Comparison of ENCODE assay signal across 29 cellular contexts in the genomic region with DNA sequence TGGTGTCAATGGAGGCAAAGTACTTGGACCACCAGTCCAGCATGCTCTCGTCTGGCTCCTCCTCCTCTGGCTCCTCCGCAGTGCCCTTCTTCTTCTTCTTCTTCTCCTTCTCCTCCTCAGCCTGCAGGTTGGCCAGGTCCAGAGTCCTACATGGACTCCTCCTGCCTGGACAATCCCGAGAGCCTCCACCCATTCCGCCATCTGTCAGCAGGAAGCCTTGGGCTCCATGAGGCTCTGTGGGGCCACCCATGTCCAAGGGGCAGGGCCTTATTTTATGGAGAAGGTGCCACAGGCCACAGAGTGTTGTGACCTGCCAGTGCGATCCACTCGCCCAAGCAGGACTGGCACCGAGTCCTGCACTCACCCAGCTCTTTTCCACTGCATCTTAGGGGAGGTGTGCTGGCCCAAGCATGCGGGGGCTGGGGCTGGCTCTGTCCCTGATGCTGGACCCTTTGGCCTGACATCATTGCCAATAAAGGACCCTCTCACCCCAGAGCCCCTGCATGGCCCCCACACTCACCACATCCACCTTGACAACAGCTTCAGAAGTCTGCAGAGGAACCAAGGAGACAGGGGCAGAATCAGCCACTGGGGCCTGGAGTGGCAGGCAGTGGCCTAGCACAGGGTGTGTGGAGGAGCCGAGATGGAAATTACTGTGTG.
"Had no signal": no experiment of that assay in that cellular context is flagged by ENCODE, and none has a peak within 500 bp of the region (broad histone marks: within the 10 kb centered on the region; RNA-seq: fewer than 3 reads in every experiment).

No MANE protein-coding gene starts in this region.

- DNase-seq: naive B cell; naive thymus-derived CD8-positive, alpha-beta T cell; nephron progenitor cell; ovary; psoas muscle; sigmoid colon; small intestine; stimulated activated CD4-positive, alpha-beta T cell treated with anti-CD3 and anti-CD28 coated beads, Interleukin-12 subunit alpha, Interleukin-12 subunit beta, amount 100 ng/mL, for 4 hours; stimulated activated CD4-positive, alpha-beta T cell treated with anti-CD3 and anti-CD28 coated beads, Interleukin-1b, Interleukin-23, amount 100 ng/mL, for 48 hours; stimulated activated CD4-positive, alpha-beta T cell treated with anti-CD3 and anti-CD28 coated beads, Interleukin-4, amount 100 ng/mL, for 1 hour; stimulated activated CD4-positive, alpha-beta T cell treated with anti-CD3 and anti-CD28 coated beads, Interleukin-4, amount 100 ng/mL, for 4 hours; stimulated activated CD8-positive, alpha-beta memory T cell treated with anti-CD3 and anti-CD28 coated beads, Interleukin-4, amount 100 ng/mL, for 48 hours; stimulated activated naive CD4-positive, alpha-beta T cell; stimulated activated naive CD8-positive, alpha-beta T cell treated with anti-CD3 and anti-CD28 coated beads, Interleukin-15, amount 100 ng/mL, for 72 hours; stimulated activated naive CD8-positive, alpha-beta T cell treated with anti-CD3 and anti-CD28 coated beads, Interleukin-15, Interleukin-2, amounts not matched to agents 100 U/mL and 50 U/mL, for 24 hours; testis; tibial artery; transverse colon; upper lobe of right lung; uterus had no signal

- H3K4me1 ChIP-seq: parathyroid adenoma, psoas muscle, right lobe of liver, sigmoid colon, suprapubic skin, testis, tibial artery, transverse colon, upper lobe of right lung, uterus had no signal

- H3K27me3 ChIP-seq: ovary, right lobe of liver, sigmoid colon, suprapubic skin, testis, tibial artery, transverse colon, upper lobe of right lung, uterus had no signal

- H3K9ac ChIP-seq: parathyroid adenoma had no signal

- H3K27ac ChIP-seq: ovary, parathyroid adenoma, psoas muscle, right lobe of liver, sigmoid colon, suprapubic skin, testis, tibial artery, transverse colon, upper lobe of right lung, uterus had no signal

- H3K4me3 ChIP-seq: ovary, psoas muscle, right lobe of liver, sigmoid colon, suprapubic skin, testis, tibial artery, transverse colon, upper lobe of right lung, uterus had no signal

- ATAC-seq: naive thymus-derived CD8-positive, alpha-beta T cell; natural killer cell treated with Interleukin-12 subunit alpha and Interleukin-12 subunit beta and Interleukin-15 and Interleukin-18, amount 100 ng/mL, for 72 hours; psoas muscle; right cardiac atrium; right lobe of liver; stimulated activated memory B cell treated with anti-CD40 and anti-IgM and Interleukin-4, amounts not matched to agents 10 μg/mL and 1 μg/mL and 100 μg/mL, for 72 hours; stimulated activated naive CD8-positive, alpha-beta T cell treated with anti-CD3 and anti-CD28 coated beads, Interleukin-15, amount 100 ng/mL, for 72 hours; stimulated activated naive CD8-positive, alpha-beta T cell treated with anti-CD3 and anti-CD28 coated beads, Interleukin-15, Interleukin-2, amounts not matched to agents 100 U/mL and 50 U/mL, for 24 hours; upper lobe of right lung had no signal

- H3K4me1 Mint-ChIP-seq: naive B cell; naive thymus-derived CD8-positive, alpha-beta T cell; neural crest cell; stimulated activated memory B cell treated with anti-CD40 and anti-IgM and Interleukin-4, amounts not matched to agents 10 μg/mL and 1 μg/mL and 100 μg/mL, for 72 hours; stimulated activated naive CD8-positive, alpha-beta T cell treated with anti-CD3 and anti-CD28 coated beads, Interleukin-15, amount 100 ng/mL, for 72 hours had no signal

- H3K27ac Mint-ChIP-seq: naive B cell; naive thymus-derived CD8-positive, alpha-beta T cell; natural killer cell treated with Interleukin-12 subunit alpha and Interleukin-12 subunit beta and Interleukin-15 and Interleukin-18, amount 100 ng/mL, for 72 hours; nephron progenitor cell; progenitor cell of endocrine pancreas; stimulated activated memory B cell treated with anti-CD40 and anti-IgM and Interleukin-4, amounts not matched to agents 10 μg/mL and 1 μg/mL and 100 μg/mL, for 72 hours; stimulated activated naive CD8-positive, alpha-beta T cell treated with anti-CD3 and anti-CD28 coated beads, Interleukin-15, amount 100 ng/mL, for 72 hours; type B pancreatic cell had no signal

- H3K9me3 ChIP-seq: ovary, right lobe of liver, testis, transverse colon, upper lobe of right lung, uterus had no signal

- H3K36me3 ChIP-seq: ovary, right lobe of liver, sigmoid colon, suprapubic skin, tibial artery, transverse colon, upper lobe of right lung, uterus had no signal

- H3K9me3 Mint-ChIP-seq: natural killer cell treated with Interleukin-12 subunit alpha and Interleukin-12 subunit beta and Interleukin-15 and Interleukin-18, amount 100 ng/mL, for 72 hours had no signal

- H2AFZ ChIP-seq: parathyroid adenoma had no signal

- H3K27me3 Mint-ChIP-seq: progenitor cell of endocrine pancreas; stimulated activated naive CD8-positive, alpha-beta T cell treated with anti-CD3 and anti-CD28 coated beads, Interleukin-15, amount 100 ng/mL, for 72 hours; type B pancreatic cell had no signal

- H3K4me3 Mint-ChIP-seq: naive B cell; naive thymus-derived CD8-positive, alpha-beta T cell; natural killer cell treated with Interleukin-12 subunit alpha and Interleukin-12 subunit beta and Interleukin-15 and Interleukin-18, amount 100 ng/mL, for 72 hours; nephron progenitor cell; neural crest cell; stimulated activated memory B cell treated with anti-CD40 and anti-IgM and Interleukin-4, amounts not matched to agents 10 μg/mL and 1 μg/mL and 100 μg/mL, for 72 hours; stimulated activated naive CD8-positive, alpha-beta T cell treated with anti-CD3 and anti-CD28 coated beads, Interleukin-15, amount 100 ng/mL, for 72 hours; type B pancreatic cell had no signal

- H3K36me3 Mint-ChIP-seq: naive thymus-derived CD8-positive, alpha-beta T cell; natural killer cell treated with Interleukin-12 subunit alpha and Interleukin-12 subunit beta and Interleukin-15 and Interleukin-18, amount 100 ng/mL, for 72 hours; type B pancreatic cell had no signal
